Comparison of ENCODE assay signal across 8 cellular contexts in the genomic region with DNA sequence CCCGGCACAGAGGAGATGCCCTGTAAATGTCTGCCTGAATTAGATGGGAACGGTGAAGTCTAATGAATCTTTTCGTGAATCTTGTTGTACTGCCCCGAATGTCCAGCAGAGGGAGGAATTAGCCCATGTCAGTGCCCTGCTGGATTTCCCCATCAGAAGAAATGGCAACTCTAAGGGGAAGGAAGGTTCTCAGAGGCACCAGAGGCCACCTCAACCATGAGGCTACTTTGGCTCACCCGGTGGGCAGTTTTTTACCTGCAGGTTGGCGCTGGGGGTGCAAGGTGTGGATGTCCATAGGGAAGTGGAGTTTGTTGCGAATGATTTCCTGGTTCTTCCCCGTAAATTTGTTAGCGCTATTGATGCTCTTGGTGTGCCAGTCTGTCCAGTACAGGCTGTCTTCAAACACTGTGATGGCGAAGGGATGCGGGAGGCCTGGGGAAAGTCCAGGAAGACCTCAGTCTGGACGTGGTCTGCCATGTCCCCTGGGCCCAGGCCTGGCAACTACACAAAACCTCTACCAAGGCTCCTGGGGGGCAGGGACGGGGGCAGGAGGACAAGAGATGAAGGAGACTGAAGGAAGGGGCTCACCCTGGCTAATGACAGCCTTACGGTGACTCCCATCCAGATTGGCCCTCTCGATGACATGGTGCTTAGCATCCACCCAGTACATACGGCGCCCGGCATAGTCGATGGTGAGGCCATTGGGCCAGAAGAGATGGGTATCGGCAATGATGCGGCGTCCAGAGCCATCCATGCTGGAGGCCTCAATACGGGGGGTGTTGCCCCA. TPM values are rescaled to one million over a fixed set of nuclear protein-coding genes. Genes with fewer than 3 reads are reported as not detected.
DNase-seq lines count a peak whose midpoint lies in the region; ATAC-seq and TF ChIP-seq lines count a peak whose summit lies in the region.

No MANE protein-coding gene starts in this region.

- H3K9me2 ChIP-seq in HCT116 (ENCODE audit: insufficient read depth) = no peaks in the 10 kb centered on the region

- H3K9me3 Mint-ChIP-seq in WTC11 = no peaks in the 10 kb centered on the region

- no peaks in the 10 kb centered on the region for H3K79me2 ChIP-seq in HCT116 (ENCODE audit: insufficient read depth, low read length)

- DNase-seq in COLO668 (lab: John Stamatoyannopoulos, UW; ENCODE audit: unreplicated experiment) (peak; percentile 83), HCT116 (ENCODE audit: low read depth, low spot score) (peak; percentile 47), NCI-H2196 treated with DMSO at 0.1 percent for 48 hours (lab: John Stamatoyannopoulos, UW; ENCODE audit: unreplicated experiment) (peak; percentile 70), WTC11 (ENCODE audit: low spot score) (peak; percentile 80), cardiac fibroblast (ENCODE audit: low read depth in 2 of 2) (peak; percentile 83 to 85), kidney tubule cell (ENCODE audit: low spot score) (peak; percentile 70)
- peak; percentile 76 to 81 for DNase-seq in stimulated activated CD4-positive, alpha-beta T cell treated with anti-CD3 and anti-CD28 coated beads, Interleukin-2, amount 100 ng/mL, for 48 hours

- H3K4me3 ChIP-seq in HCT116 (replicated peaks in 1 of 2; ENCODE audit: low read depth in 1 of 2, low read length in 2 of 2) (no peak overlapping the region), cardiac fibroblast (replicated peaks in 1 of 2; ENCODE audit: low read depth in 2 of 2, low read length in 2 of 2) (no peak overlapping the region)

- no peak overlapping the region for H2AFZ ChIP-seq in HCT116 (ENCODE audit: low read depth, low read length, poor library complexity, severe bottlenecking)

- H3K4me2 ChIP-seq in HCT116 (ENCODE audit: low read length) = no peak overlapping the region

- CTCF ChIA-PET in HCT116 (lab: Charles Lee) (interaction anchor here (2.9 kb wide), 1 partner anchor 264 kb away, joined by 16 read pairs; no protein-coding TSS in a partner anchor), WTC11 (lab: Charles Lee) (interaction anchor here (1.0 to 2.3 kb wide), 2 partner anchors 23 to 263 kb away, joined by 3 to 17 read pairs; no protein-coding TSS in a partner anchor)

- H3K27ac ChIP-seq in HCT116 (ENCODE audit: low read depth, low read length) = no peak overlapping the region

- no peaks in the 10 kb centered on the region for H4K20me1 ChIP-seq in HCT116 (ENCODE audit: insufficient read depth)

- H3K9ac ChIP-seq in HCT116 (ENCODE audit: low read length) = no peak overlapping the region

- H3K27me3 Mint-ChIP-seq in WTC11 (ENCODE audit: low read depth) = no peaks in the 10 kb centered on the region

- RAD21 ChIA-PET in HCT116 (lab: Charles Lee; ENCODE audit: low non-redundant PET in 1 of 2, low total read pairs in 2 of 2, uncharacterized antibody in 2 of 2, unreplicated experiment in 2 of 2) = no interaction called here

- intact Hi-C loops in HCT116 (cut with micrococcal nuclease) = loop anchor here (1.0 kb wide), 3 partner anchors 263 to 465 kb away; no protein-coding TSS in a partner anchor

- TF ChIP-seq POLR2A in HCT116 (IDR thresholded peaks at IDR 0.05; ENCODE audit: borderline replicate concordance, extremely low read depth, insufficient read depth, insufficient read length) = no peak

- H3K36me3 Mint-ChIP-seq in WTC11 = peaks cover 61% of the 10 kb centered on the region

- no peaks in the 10 kb centered on the region for H3K9me3 ChIP-seq in HCT116 (ENCODE audit: control insufficient read depth in 1 of 2, insufficient read depth in 1 of 2, low read depth in 1 of 2, low read length in 2 of 2)

- TF ChIP-seq CTCF in HCT116 (IDR thresholded peaks at IDR 0.05 in 2 of 3, conservative IDR thresholded peaks at IDR 0.05 in 1 of 3; ENCODE audit: borderline replicate concordance in 1 of 3, insufficient read depth in 1 of 3, low read depth in 2 of 3, low read length in 2 of 3) = peak; percentile 82 to 94 (median 90)
- peak; percentile 88 for TF ChIP-seq CTCF in WTC11 (IDR thresholded peaks at IDR 0.05)
- peak; percentile 83 for TF ChIP-seq CTCF in cardiac fibroblast (IDR thresholded peaks at IDR 0.05; ENCODE audit: low read depth, low read length)

- no peak overlapping the region for H3K4me3 Mint-ChIP-seq in WTC11

- TF ChIP-seq RAD21 in HCT116 (IDR thresholded peaks at IDR 0.05; ENCODE audit: low read depth) = peak; percentile 93

- H3K4me1 Mint-ChIP-seq in WTC11 = no peaks in the 10 kb centered on the region

- H3K4me1 ChIP-seq in HCT116 (ENCODE audit: control insufficient read depth in 1 of 2, insufficient read depth in 2 of 2, low read length in 2 of 2) = no peaks in the 10 kb centered on the region

- no TSS peak for BruUV-seq in HCT116 (replicated peaks; lab: Mats Ljungman, UMichigan)

- ATAC-seq in HCT116 (peak; percentile 87), WTC11 (peak; percentile 95), GM18502 (IDR thresholded peaks at IDR 0.05; ENCODE audit: poor library complexity, unreplicated experiment) (no peak)

- H3K27ac Mint-ChIP-seq in WTC11 = no peak overlapping the region; the same call in 1 of the 2 replicates

- H3K27me3 ChIP-seq in HCT116 (ENCODE audit: insufficient read depth, low read length) = no peaks in the 10 kb centered on the region

- POLR2A ChIA-PET in HCT116 (lab: Charles Lee) = no interaction called here
- POLR2A ChIA-PET in WTC11 (lab: Charles Lee) = interaction anchor here (0.7 kb wide), 1 partner anchor 122 kb away, joined by 3 read pairs; no protein-coding TSS in a partner anchor

- peaks cover 0 to 5% of the 10 kb centered on the region in 2 experiments; a peak in 1 of 4 replicates for H3K36me3 ChIP-seq in HCT116 (ENCODE audit: control insufficient read depth in 1 of 2, insufficient read depth in 2 of 2, low read length in 2 of 2)

TF ChIP-seq in HCT116, 20 proteins besides CTCF, POLR2A, EP300 and RAD21:
- peak; percentile 32 for TF ChIP-seq YY1 (IDR thresholded peaks at IDR 0.05; ENCODE audit: extremely low read depth, insufficient replicate concordance, low read depth, low read length)
- TF ChIP-seq, protein P1, sequence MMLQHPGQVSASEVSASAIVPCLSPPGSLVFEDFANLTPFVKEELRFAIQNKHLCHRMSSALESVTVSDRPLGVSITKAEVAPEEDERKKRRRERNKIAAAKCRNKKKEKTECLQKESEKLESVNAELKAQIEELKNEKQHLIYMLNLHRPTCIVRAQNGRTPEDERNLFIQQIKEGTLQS (IDR thresholded peaks at IDR 0.05) = no peak

TF ChIP-seq in WTC11, 78 proteins besides CTCF, POLR2A, EP300 and RAD21 (continues in another document):
- TF ChIP-seq HMGA2 (CRISPR knock-in tag; IDR thresholded peaks at IDR 0.05) = no peak
- TF ChIP-seq, protein P2, sequence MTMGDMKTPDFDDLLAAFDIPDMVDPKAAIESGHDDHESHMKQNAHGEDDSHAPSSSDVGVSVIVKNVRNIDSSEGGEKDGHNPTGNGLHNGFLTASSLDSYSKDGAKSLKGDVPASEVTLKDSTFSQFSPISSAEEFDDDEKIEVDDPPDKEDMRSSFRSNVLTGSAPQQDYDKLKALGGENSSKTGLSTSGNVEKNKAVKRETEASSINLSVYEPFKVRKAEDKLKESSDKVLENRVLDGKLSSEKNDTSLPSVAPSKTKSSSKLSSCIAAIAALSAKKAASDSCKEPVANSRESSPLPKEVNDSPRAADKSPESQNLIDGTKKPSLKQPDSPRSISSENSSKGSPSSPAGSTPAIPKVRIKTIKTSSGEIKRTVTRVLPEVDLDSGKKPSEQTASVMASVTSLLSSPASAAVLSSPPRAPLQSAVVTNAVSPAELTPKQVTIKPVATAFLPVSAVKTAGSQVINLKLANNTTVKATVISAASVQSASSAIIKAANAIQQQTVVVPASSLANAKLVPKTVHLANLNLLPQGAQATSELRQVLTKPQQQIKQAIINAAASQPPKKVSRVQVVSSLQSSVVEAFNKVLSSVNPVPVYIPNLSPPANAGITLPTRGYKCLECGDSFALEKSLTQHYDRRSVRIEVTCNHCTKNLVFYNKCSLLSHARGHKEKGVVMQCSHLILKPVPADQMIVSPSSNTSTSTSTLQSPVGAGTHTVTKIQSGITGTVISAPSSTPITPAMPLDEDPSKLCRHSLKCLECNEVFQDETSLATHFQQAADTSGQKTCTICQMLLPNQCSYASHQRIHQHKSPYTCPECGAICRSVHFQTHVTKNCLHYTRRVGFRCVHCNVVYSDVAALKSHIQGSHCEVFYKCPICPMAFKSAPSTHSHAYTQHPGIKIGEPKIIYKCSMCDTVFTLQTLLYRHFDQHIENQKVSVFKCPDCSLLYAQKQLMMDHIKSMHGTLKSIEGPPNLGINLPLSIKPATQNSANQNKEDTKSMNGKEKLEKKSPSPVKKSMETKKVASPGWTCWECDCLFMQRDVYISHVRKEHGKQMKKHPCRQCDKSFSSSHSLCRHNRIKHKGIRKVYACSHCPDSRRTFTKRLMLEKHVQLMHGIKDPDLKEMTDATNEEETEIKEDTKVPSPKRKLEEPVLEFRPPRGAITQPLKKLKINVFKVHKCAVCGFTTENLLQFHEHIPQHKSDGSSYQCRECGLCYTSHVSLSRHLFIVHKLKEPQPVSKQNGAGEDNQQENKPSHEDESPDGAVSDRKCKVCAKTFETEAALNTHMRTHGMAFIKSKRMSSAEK (CRISPR knock-in tag; IDR thresholded peaks at IDR 0.05; ENCODE audit: borderline replicate concordance) = no peak
- TF ChIP-seq ZNF138 (CRISPR knock-in tag; conservative IDR thresholded peaks at IDR 0.05) = no peak
- TF ChIP-seq, protein P3, sequence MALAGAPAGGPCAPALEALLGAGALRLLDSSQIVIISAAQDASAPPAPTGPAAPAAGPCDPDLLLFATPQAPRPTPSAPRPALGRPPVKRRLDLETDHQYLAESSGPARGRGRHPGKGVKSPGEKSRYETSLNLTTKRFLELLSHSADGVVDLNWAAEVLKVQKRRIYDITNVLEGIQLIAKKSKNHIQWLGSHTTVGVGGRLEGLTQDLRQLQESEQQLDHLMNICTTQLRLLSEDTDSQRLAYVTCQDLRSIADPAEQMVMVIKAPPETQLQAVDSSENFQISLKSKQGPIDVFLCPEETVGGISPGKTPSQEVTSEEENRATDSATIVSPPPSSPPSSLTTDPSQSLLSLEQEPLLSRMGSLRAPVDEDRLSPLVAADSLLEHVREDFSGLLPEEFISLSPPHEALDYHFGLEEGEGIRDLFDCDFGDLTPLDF (CRISPR knock-in tag; IDR thresholded peaks at IDR 0.05) = no peak

RNA-seq across cellular contexts. Expression of gene LRP4, which starts 28.5 kb away (rescaled TPM):
- total RNA-seq in HCT116 (2021; ENCODE audit: unreplicated experiment) (7.4 TPM), WTC11 (2021) (27.6 to 39.5 TPM (median 28.0 TPM) in 3 replicates)
- polyA plus RNA-seq in HCT116 (2012) = 5.3 and 5.4 TPM in 2 replicates

RNA-seq across cellular contexts. Expression of gene CKAP5, which starts 43.8 kb away (rescaled TPM):
- total RNA-seq in HCT116 (2021; ENCODE audit: unreplicated experiment) (166 TPM), WTC11 (2021) (168 to 174 TPM (median 171 TPM) in 3 replicates)
- 108 and 127 TPM in 2 replicates for polyA plus RNA-seq in HCT116 (2012)

RNA-seq across cellular contexts. Expression of gene CSTPP1, which starts 46.7 kb away (rescaled TPM):
- total RNA-seq in HCT116 (2021; ENCODE audit: unreplicated experiment) (24.7 TPM), WTC11 (2021) (23.6 to 27.6 TPM (median 27.5 TPM) in 3 replicates)
- 19.8 and 24.7 TPM in 2 replicates for polyA plus RNA-seq in HCT116 (2012)
